In the genomic region with DNA sequence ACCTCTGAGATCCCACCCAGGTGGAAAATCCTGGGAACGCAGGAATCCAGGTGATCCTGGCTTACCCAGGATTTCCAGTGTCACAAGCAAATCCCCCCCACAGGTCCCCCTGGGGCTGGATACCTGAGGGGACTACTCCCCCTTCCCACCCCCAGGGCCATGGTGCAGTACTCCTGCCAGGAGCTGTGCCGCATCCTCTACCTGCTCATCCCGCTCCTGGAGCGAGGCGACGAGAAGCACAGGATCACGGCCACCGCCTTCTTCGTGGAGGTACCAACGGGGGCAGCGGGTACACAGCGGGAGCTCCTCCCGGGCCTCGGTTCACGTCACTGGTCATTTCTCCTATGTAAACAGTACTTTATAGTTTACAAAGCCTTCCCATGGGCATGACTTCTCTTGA, we compare ENCODE assay signal across 32 cellular contexts. TPM values are rescaled to one million over a fixed set of nuclear protein-coding genes. Genes with fewer than 3 reads are reported as not detected.
"Had no signal": no experiment of that assay in that cellular context is flagged by ENCODE, and none has a peak within 500 bp of the region (broad histone marks: within the 10 kb centered on the region; RNA-seq: fewer than 3 reads in every experiment).

No MANE protein-coding gene starts in this region.

- DNase-seq: hypothalamus; immature natural killer cell; kidney; left colon; left lung; mesendoderm; midbrain; mucosa of descending colon; naive thymus-derived CD4-positive, alpha-beta T cell; nucleus accumbens; posterior cingulate gyrus; retina; right cardiac atrium; stimulated activated CD4-positive, alpha-beta T cell treated with anti-CD3 and anti-CD28 coated beads, Interleukin-12 subunit alpha, Interleukin-12 subunit beta, amount 100 ng/mL, for 4 hours; stimulated activated CD4-positive, alpha-beta T cell treated with anti-CD3 and anti-CD28 coated beads, Interleukin-15, amount 100 ng/mL, for 24 hours; stimulated activated CD4-positive, alpha-beta T cell treated with anti-CD3 and anti-CD28 coated beads, Interleukin-2, amount 100 ng/mL, for 24 hours; stimulated activated CD4-positive, alpha-beta T cell treated with anti-CD3 and anti-CD28 coated beads, Interleukin-4, amount 100 ng/mL, for 1 hour; stimulated activated naive B cell treated with anti-CD40 and anti-IgM and Interleukin-4, amounts not matched to agents 10 μg/mL and 1 μg/mL and 100 μg/mL, for 72 hours; stimulated activated naive CD8-positive, alpha-beta T cell treated with anti-CD3 and anti-CD28 coated beads, Interleukin-15, Interleukin-2, amounts not matched to agents 100 U/mL and 50 U/mL, for 24 hours; stomach; testis; thyroid gland; transverse colon; upper lobe of left lung had no signal

- H3K27ac Mint-ChIP-seq: immature natural killer cell; naive thymus-derived CD4-positive, alpha-beta T cell; natural killer cell treated with Interleukin-12 subunit alpha and Interleukin-12 subunit beta and Interleukin-15 and Interleukin-18, amount 100 ng/mL, for 72 hours; stimulated activated naive B cell treated with anti-CD40 and anti-IgM and Interleukin-4, amounts not matched to agents 10 μg/mL and 1 μg/mL and 100 μg/mL, for 72 hours had no signal

- H3K36me3 ChIP-seq: left lung, pancreas, prostate gland, thyroid gland, transverse colon, upper lobe of left lung, vagina had no signal

- H3K4me3 Mint-ChIP-seq: immature natural killer cell; naive thymus-derived CD4-positive, alpha-beta T cell; natural killer cell treated with Interleukin-12 subunit alpha and Interleukin-12 subunit beta and Interleukin-15 and Interleukin-18, amount 100 ng/mL, for 72 hours; stimulated activated naive B cell treated with anti-CD40 and anti-IgM and Interleukin-4, amounts not matched to agents 10 μg/mL and 1 μg/mL and 100 μg/mL, for 72 hours had no signal

- H3K4me3 ChIP-seq: left lung, lung, mucosa of descending colon, pancreas, prostate gland, skin epidermis, stomach, testis, thyroid gland, transverse colon, upper lobe of left lung, vagina had no signal

- H3K27me3 ChIP-seq: left lung, pancreas, stomach, testis, thyroid gland, transverse colon, upper lobe of left lung, vagina had no signal

- H3K4me1 ChIP-seq: left lung, pancreas, prostate gland, stomach, testis, thyroid gland, transverse colon, upper lobe of left lung, vagina had no signal

- H3K4me1 Mint-ChIP-seq: immature natural killer cell; stimulated activated naive B cell treated with anti-CD40 and anti-IgM and Interleukin-4, amounts not matched to agents 10 μg/mL and 1 μg/mL and 100 μg/mL, for 72 hours had no signal

- H3K27ac ChIP-seq: left lung, pancreas, prostate gland, skin epidermis, stomach, testis, thyroid gland, transverse colon, upper lobe of left lung, vagina had no signal

- H3K9me3 Mint-ChIP-seq: immature natural killer cell; naive thymus-derived CD4-positive, alpha-beta T cell; natural killer cell treated with Interleukin-12 subunit alpha and Interleukin-12 subunit beta and Interleukin-15 and Interleukin-18, amount 100 ng/mL, for 72 hours; stimulated activated naive B cell treated with anti-CD40 and anti-IgM and Interleukin-4, amounts not matched to agents 10 μg/mL and 1 μg/mL and 100 μg/mL, for 72 hours had no signal

- H3K9me3 ChIP-seq: left lung, mucosa of descending colon, pancreas, prostate gland, stomach, testis, thyroid gland, transverse colon, upper lobe of left lung, vagina had no signal

- H3K36me3 Mint-ChIP-seq: immature natural killer cell; naive thymus-derived CD4-positive, alpha-beta T cell; natural killer cell treated with Interleukin-12 subunit alpha and Interleukin-12 subunit beta and Interleukin-15 and Interleukin-18, amount 100 ng/mL, for 72 hours; stimulated activated naive B cell treated with anti-CD40 and anti-IgM and Interleukin-4, amounts not matched to agents 10 μg/mL and 1 μg/mL and 100 μg/mL, for 72 hours had no signal

- ATAC-seq: left colon; left lung; mucosa of descending colon; naive thymus-derived CD4-positive, alpha-beta T cell; natural killer cell treated with Interleukin-12 subunit alpha and Interleukin-12 subunit beta and Interleukin-15 and Interleukin-18, amount 100 ng/mL, for 72 hours; pancreas; right cardiac atrium; sciatic nerve; stimulated activated naive B cell treated with anti-CD40 and anti-IgM and Interleukin-4, amounts not matched to agents 10 μg/mL and 1 μg/mL and 100 μg/mL, for 72 hours; stimulated activated naive CD8-positive, alpha-beta T cell treated with anti-CD3 and anti-CD28 coated beads, Interleukin-15, Interleukin-2, amounts not matched to agents 100 U/mL and 50 U/mL, for 24 hours had no signal

RNA-seq across cellular contexts. Expression of a gene that starts 53.6 kb away (rescaled TPM):
- polyA plus RNA-seq: immature natural killer cell; naive thymus-derived CD4-positive, alpha-beta T cell; neural cell had no signal
